Comparison of ENCODE assay signal across 20 cellular contexts in genomic region chr1:189774721-189775287, GRCh38.
DNase-seq lines count a peak whose midpoint lies in the region; ATAC-seq, FAIRE-seq and TF ChIP-seq lines count a peak whose summit lies in the region.
"Had no signal": no experiment of that assay in that cellular context is flagged by ENCODE, and none has a peak within 500 bp of the region (broad histone marks: within the 10 kb centered on the region; RNA-seq: fewer than 3 reads in every experiment).

No MANE protein-coding gene starts in this region.

- H3K9me3 ChIP-seq in HCT116 (ENCODE audit: control insufficient read depth in 1 of 2, insufficient read depth in 1 of 2, low read depth in 1 of 2, low read length in 2 of 2): no peaks in the 10 kb centered on the region
- no peaks in the 10 kb centered on the region for H3K9me3 ChIP-seq in K562 (replicated peaks; ENCODE audit: control insufficient read depth, insufficient read depth, low read depth, low read length)
- no peaks in the 10 kb centered on the region for H3K9me3 ChIP-seq in skeletal muscle satellite cell (replicated peaks; ENCODE audit: low read length)
- H3K9me3 ChIP-seq: BE2C had no signal

- DNase-seq in SIG-M5 treated with dmso at 0.1 percent for 504 hours (lab: John Stamatoyannopoulos, UW; ENCODE audit: unreplicated experiment) (peak; percentile 27), SIG-M5 (lab: John Stamatoyannopoulos, UW) (no peak), HCT116 (ENCODE audit: low read depth, low spot score) (no peak), K562 (ENCODE audit: extremely low read depth in 1 of 4, low spot score in 3 of 4) (no peak), NCI-H187 (lab: John Stamatoyannopoulos, UW) (no peak), GM19238 (ENCODE audit: insufficient read length, low spot score) (no peak), NCI-H2081 (lab: John Stamatoyannopoulos, UW) (no peak)
- DNase-seq: BE2C; CD4-positive, CD25-positive, alpha-beta regulatory T cell; COR-L47; NCI-H1105; NCI-H2227 treated with DMSO at 0.1 percent for 48 hours; NCI-H510A treated with DMSO at 0.1 percent for 48 hours; NCI-H82; RPMI8226; SHP77 treated with DMSO at 0.1 percent for 48 hours had no signal

- H3K9me1 ChIP-seq in K562 (ENCODE audit: control insufficient read depth, insufficient read depth, low read length): no peaks in the 10 kb centered on the region

- no peaks in the 10 kb centered on the region for H3K9me2 ChIP-seq in HCT116 (ENCODE audit: insufficient read depth)

- RAD21 ChIA-PET in HCT116 (lab: Charles Lee; ENCODE audit: low non-redundant PET in 1 of 2, low total read pairs in 2 of 2, uncharacterized antibody in 2 of 2, unreplicated experiment in 2 of 2): no interaction called here

- H3K4me1 ChIP-seq in HCT116 (ENCODE audit: control insufficient read depth in 1 of 2, insufficient read depth in 2 of 2, low read length in 2 of 2): peaks cover 0 to 4% of the 10 kb centered on the region in 2 experiments; a peak in 1 of 4 replicates
- no peaks in the 10 kb centered on the region for H3K4me1 ChIP-seq in K562 (replicated peaks in 1 of 2; ENCODE audit: control insufficient read depth in 2 of 2, insufficient read depth in 2 of 2, low read length in 2 of 2)
- peaks cover 12% of the 10 kb centered on the region for H3K4me1 ChIP-seq in skeletal muscle satellite cell (ENCODE audit: control insufficient read depth, insufficient read depth, low read length)

- TF ChIP-seq EP300 in K562 (IDR thresholded peaks at IDR 0.05; ENCODE audit: low read length): no peak

- H3K36me3 ChIP-seq in HCT116 (ENCODE audit: control insufficient read depth in 1 of 2, insufficient read depth in 2 of 2, low read length in 2 of 2): no peaks in the 10 kb centered on the region
- H3K36me3 ChIP-seq in K562 (ENCODE audit: control insufficient read depth, insufficient read depth, low read length): no peaks in the 10 kb centered on the region
- no peaks in the 10 kb centered on the region for H3K36me3 ChIP-seq in skeletal muscle satellite cell (ENCODE audit: insufficient read depth, low read length)
- H3K36me3 ChIP-seq: BE2C had no signal

- TF ChIP-seq RAD21 in HCT116 (IDR thresholded peaks at IDR 0.05; ENCODE audit: low read depth): no peak
- TF ChIP-seq RAD21 in K562 (CRISPR knock-in tag; conservative IDR thresholded peaks at IDR 0.05 in 1 of 2, IDR thresholded peaks at IDR 0.05 in 1 of 2): no peak

- H3K27me3 ChIP-seq in HCT116 (ENCODE audit: insufficient read depth, low read length): no peaks in the 10 kb centered on the region
- no peaks in the 10 kb centered on the region for H3K27me3 ChIP-seq in K562 (ENCODE audit: control insufficient read depth in 2 of 2, insufficient read depth in 2 of 2, low read length in 2 of 2)
- no peaks in the 10 kb centered on the region for H3K27me3 ChIP-seq in skeletal muscle satellite cell (ENCODE audit: control insufficient read depth, insufficient read depth, low read length)
- H3K27me3 ChIP-seq: BE2C had no signal

- H4K20me1 ChIP-seq in HCT116 (ENCODE audit: insufficient read depth) (no peaks in the 10 kb centered on the region), K562 (replicated peaks; ENCODE audit: control insufficient read depth, insufficient read depth, low read length) (no peaks in the 10 kb centered on the region)

- FAIRE-seq in K562 (lab: Jason Lieb, UNC): no peak
- FAIRE-seq: GM12891, HTR-8/SVneo had no signal

- ATAC-seq in HCT116 (no peak), K562 (no peak)

- H3K79me2 ChIP-seq in HCT116 (ENCODE audit: insufficient read depth, low read length) (no peaks in the 10 kb centered on the region), K562 (ENCODE audit: control insufficient read depth, insufficient read depth, low read length) (no peaks in the 10 kb centered on the region)

- intact Hi-C loops in HCT116 (cut with micrococcal nuclease) (loop anchor here (5.0 kb wide), 1 partner anchor 1128 kb away; no protein-coding TSS in a partner anchor), K562 (cut with micrococcal nuclease) (no loop called here)

- H3K9ac ChIP-seq in HCT116 (ENCODE audit: low read length) (no peak overlapping the region), K562 (ENCODE audit: insufficient read depth in 1 of 2, low read depth in 2 of 2, low read length in 2 of 2) (no peak overlapping the region), skeletal muscle satellite cell (ENCODE audit: low read depth, low read length) (no peak overlapping the region)

- TF ChIP-seq POLR2A in HCT116 (IDR thresholded peaks at IDR 0.05; ENCODE audit: borderline replicate concordance, extremely low read depth, insufficient read depth, insufficient read length): no peak
- TF ChIP-seq POLR2A in K562 (conservative IDR thresholded peaks at IDR 0.05): no peak

- H3K4me3 ChIP-seq in HCT116 (replicated peaks in 1 of 2; ENCODE audit: low read depth in 1 of 2, low read length in 2 of 2): no peak overlapping the region
- no peak overlapping the region for H3K4me3 ChIP-seq in K562
- H3K4me3 ChIP-seq in skeletal muscle satellite cell (ENCODE audit: low read length): no peak overlapping the region

- H3K4me2 ChIP-seq in HCT116 (ENCODE audit: low read length) (peak overlapping the region; percentile 6; the same call in 1 of the 2 replicates), K562 (ENCODE audit: insufficient read depth, low read length) (no peak overlapping the region), skeletal muscle satellite cell (ENCODE audit: low read length) (peak overlapping the region; percentile 30)

- TF ChIP-seq CTCF in HCT116 (IDR thresholded peaks at IDR 0.05 in 2 of 3, conservative IDR thresholded peaks at IDR 0.05 in 1 of 3; ENCODE audit: borderline replicate concordance in 1 of 3, insufficient read depth in 1 of 3, low read depth in 2 of 3, low read length in 2 of 3) (no peak), K562 (IDR thresholded peaks at IDR 0.05 in 2 of 3, conservative IDR thresholded peaks at IDR 0.05 in 1 of 3; ENCODE audit: insufficient read depth in 2 of 3, low read depth in 1 of 3, low read length in 3 of 3) (no peak)

- H2AFZ ChIP-seq in HCT116 (ENCODE audit: low read depth, low read length, poor library complexity, severe bottlenecking) (no peak overlapping the region), K562 (ENCODE audit: low read depth, low read length) (no peak overlapping the region)

- 3% methylated on average over 2 of the region's 2 CpGs for WGBS in K562 (ENCODE audit: insufficient coverage, low coverage, missing lambda C conversion rate)

- in situ Hi-C loops in K562 (cut with MboI): no loop called here

- no TSS peak for BruUV-seq in HCT116 (replicated peaks; lab: Mats Ljungman, UMichigan)
- BruUV-seq in K562 (replicated peaks; lab: Mats Ljungman, UMichigan): no TSS peak

- CTCF ChIA-PET in HCT116 (lab: Charles Lee): no interaction called here
- CTCF ChIA-PET in K562 (lab: Yijun Ruan, JAX; ENCODE audit: low intra/inter-chr PET ratio): no interaction called here

- H3K27ac ChIP-seq in HCT116 (ENCODE audit: low read depth, low read length): no peak overlapping the region
- H3K27ac ChIP-seq in K562 (ENCODE audit: extremely low read depth, low read depth, low read length): no peak overlapping the region
- H3K27ac ChIP-seq: HL-60 had no signal

- POLR2A ChIA-PET in HCT116 (lab: Charles Lee) (no interaction called here), K562 (lab: Yijun Ruan, JAX) (no interaction called here)

TF ChIP-seq in HCT116, 20 proteins besides CTCF, POLR2A, EP300 and RAD21 (continues in another document):
- TF ChIP-seq ZBTB33 (IDR thresholded peaks at IDR 0.05; ENCODE audit: extremely low read depth, insufficient replicate concordance, low read length): no peak
- TF ChIP-seq ATF3 (IDR thresholded peaks at IDR 0.05): no peak

TF ChIP-seq in K562, 482 proteins besides CTCF, POLR2A, EP300 and RAD21:
- TF ChIP-seq ZNF316 (IDR thresholded peaks at IDR 0.05): peak; percentile 43; the same call in 1 of the 2 replicates
- TF ChIP-seq ETS2 (tag; IDR thresholded peaks at IDR 0.05; ENCODE audit: borderline replicate concordance, poor library complexity, severe bottlenecking): no peak
- TF ChIP-seq PHF8 (IDR thresholded peaks at IDR 0.05; ENCODE audit: borderline replicate concordance, low read length): no peak
- no peak for TF ChIP-seq GTF2A2 (tag; IDR thresholded peaks at IDR 0.05)
- TF ChIP-seq C11orf30 (IDR thresholded peaks at IDR 0.05; ENCODE audit: low read depth): peak; percentile 19; the same call in 1 of the 2 replicates
- no peak for TF ChIP-seq TCF7L2 (IDR thresholded peaks at IDR 0.05; ENCODE audit: low read depth, low read length)
- TF ChIP-seq E2F8 (IDR thresholded peaks at IDR 0.05; ENCODE audit: low read depth, partially characterized antibody): no peak
